8 cellular contexts compared by ENCODE assay signal in genomic region chr5:55923177-55923872, GRCh38.
DNase-seq lines count a peak whose midpoint lies in the region; ATAC-seq, FAIRE-seq and TF ChIP-seq lines count a peak whose summit lies in the region.

No MANE protein-coding gene starts in this region.

- DNase-seq in AG04449 (ENCODE audit: low read depth, low spot score): no peak
- no peak for DNase-seq in GM19239 (ENCODE audit: insufficient read length, low spot score)
- peak; percentile 49 for DNase-seq in activated CD8-positive, alpha-beta T cell treated with anti-CD3 and anti-CD28 coated beads, Interleukin-2, amount 10 ng/mL, durations not matched to agents 7 days and 5 days
- peak in 1 of 2 donors; percentile 83 for DNase-seq in lower leg skin (ENCODE audit: low spot score in 2 of 2)
- DNase-seq in GM10248 (ENCODE audit: extremely low spot score): no peak
- no peak for DNase-seq in ecto neural progenitor cell (ENCODE audit: low spot score)
- no peak for DNase-seq in NCI-H1694 treated with DMSO at 0.1 percent for 48 hours (lab: John Stamatoyannopoulos, UW)

- TF ChIP-seq CTCF in AG04449 (IDR thresholded peaks at IDR 0.05; ENCODE audit: insufficient read depth, low read length, missing control alignments) (no peak), lower leg skin (IDR thresholded peaks at IDR 0.05) (no peak), GM10248 (IDR thresholded peaks at IDR 0.05; ENCODE audit: control extremely low read depth, extremely low read depth, low read depth, missing control alignments) (no peak)

- H3K9me3 Mint-ChIP-seq in activated CD8-positive, alpha-beta T cell treated with anti-CD3 and anti-CD28 coated beads, Interleukin-2, amount 10 ng/mL, durations not matched to agents 7 days and 5 days (ENCODE audit: insufficient read depth): no peaks in the 10 kb centered on the region

- H3K4me3 ChIP-seq in AG04449 (ENCODE audit: low read depth, low read length) (peak overlapping the region; percentile 6; the same call in 1 of the 2 replicates), lower leg skin (ENCODE audit: low read depth, poor library complexity, severe bottlenecking) (peak overlapping the region; percentile 10)

- H3K27me3 Mint-ChIP-seq in activated CD8-positive, alpha-beta T cell treated with anti-CD3 and anti-CD28 coated beads, Interleukin-2, amount 10 ng/mL, durations not matched to agents 7 days and 5 days (ENCODE audit: low read depth): no peaks in the 10 kb centered on the region

- peak overlapping the region; percentile 80 for H3K27ac Mint-ChIP-seq in activated CD8-positive, alpha-beta T cell treated with anti-CD3 and anti-CD28 coated beads, Interleukin-2, amount 10 ng/mL, durations not matched to agents 7 days and 5 days

- peak; percentile 59 for ATAC-seq in activated CD8-positive, alpha-beta T cell treated with anti-CD3 and anti-CD28 coated beads, Interleukin-2, amount 10 ng/mL, durations not matched to agents 7 days and 5 days
- no peak for ATAC-seq in HG03135 (IDR thresholded peaks at IDR 0.05; ENCODE audit: unreplicated experiment)

- peak overlapping the region; percentile 84 for H3K4me3 Mint-ChIP-seq in activated CD8-positive, alpha-beta T cell treated with anti-CD3 and anti-CD28 coated beads, Interleukin-2, amount 10 ng/mL, durations not matched to agents 7 days and 5 days

- peaks cover 38% of the 10 kb centered on the region for H3K4me1 Mint-ChIP-seq in activated CD8-positive, alpha-beta T cell treated with anti-CD3 and anti-CD28 coated beads, Interleukin-2, amount 10 ng/mL, durations not matched to agents 7 days and 5 days (ENCODE audit: low read depth)

- TF ChIP-seq POLR2A in lower leg skin (IDR thresholded peaks at IDR 0.05): no peak

- POLR2A ChIA-PET in AG04449 (lab: Yijun Ruan, JAX) (no interaction called here), GM10248 (lab: Yijun Ruan, JAX) (interaction anchor here (0.6 kb wide), 1 partner anchor 13 kb away, joined by 4 read pairs; no protein-coding TSS in a partner anchor)
- POLR2A ChIA-PET in activated CD8-positive, alpha-beta T cell treated with anti-CD3 and anti-CD28 coated beads, Interleukin-2, amount 10 ng/mL, durations not matched to agents 7 days and 5 days (lab: Charles Lee): interaction anchor here (1.5 kb wide), 1 partner anchor 10 kb away, joined by 4 read pairs; no protein-coding TSS in a partner anchor

- WGBS in lower leg skin, 2 donors: 45 to 56% methylated on average over 18 of the region's 18 CpGs

- CTCF ChIA-PET in AG04449 (lab: Yijun Ruan, JAX): interaction anchor here (1.2 to 4.1 kb wide), 4 partner anchors 13 to 581 kb away, joined by 3 to 33 read pairs (median 4); no protein-coding TSS in a partner anchor
- CTCF ChIA-PET in activated CD8-positive, alpha-beta T cell treated with anti-CD3 and anti-CD28 coated beads, Interleukin-2, amount 10 ng/mL, durations not matched to agents 7 days and 5 days (lab: Charles Lee): interaction anchor here (0.7 to 3.5 kb wide), 7 partner anchors 10 to 493 kb away, joined by 3 to 15 read pairs (median 4); no protein-coding TSS in a partner anchor
- CTCF ChIA-PET in GM10248 (lab: Yijun Ruan, JAX): interaction anchor here (1.1 to 4.3 kb wide), 5 partner anchors 9 to 278 kb away, joined by 3 to 36 read pairs (median 4); no protein-coding TSS in a partner anchor

- no peaks in the 10 kb centered on the region for H3K36me3 Mint-ChIP-seq in activated CD8-positive, alpha-beta T cell treated with anti-CD3 and anti-CD28 coated beads, Interleukin-2, amount 10 ng/mL, durations not matched to agents 7 days and 5 days (ENCODE audit: low read depth)

- FAIRE-seq in GM19239 (lab: Jason Lieb, UNC): peak; percentile 66

- intact Hi-C loops in lower leg skin (cut with DNase I; ENCODE audit: low total_unique reads): no loop called here
